In the genomic region with DNA sequence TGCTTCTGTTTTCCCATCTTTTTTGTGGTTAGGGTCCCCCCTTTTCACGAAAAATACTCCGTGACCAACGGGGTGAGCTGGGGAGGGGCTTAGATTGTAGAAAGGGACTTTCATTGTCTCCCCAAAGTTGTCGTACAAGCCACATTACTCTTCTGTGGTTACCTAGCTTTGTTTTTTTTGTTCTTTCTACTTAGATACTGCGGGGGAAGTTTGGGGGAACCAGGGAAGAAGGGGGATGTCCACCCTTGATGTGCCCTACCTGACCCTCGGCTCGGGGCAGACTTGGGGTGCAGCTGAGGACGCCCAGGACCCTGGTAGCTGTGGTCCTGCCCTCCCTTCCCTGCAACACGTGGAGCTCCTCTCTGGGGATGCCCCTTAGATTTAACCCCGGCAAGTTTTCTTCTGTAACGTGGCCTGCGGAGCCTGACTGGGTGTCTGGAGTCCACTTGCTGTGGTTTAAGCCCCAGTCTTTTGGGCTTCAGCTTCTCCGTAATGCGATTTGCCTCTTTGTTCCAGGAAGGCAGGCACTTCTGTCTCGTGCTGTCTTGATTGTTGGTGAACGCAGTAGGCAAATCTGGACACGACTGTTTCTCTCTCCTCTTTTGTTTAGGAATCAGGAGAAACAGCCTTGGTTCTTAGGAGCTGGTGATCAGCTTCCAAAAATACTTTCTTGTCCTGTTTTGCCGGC, we compare ENCODE assay signal across 8 cellular contexts. TPM values are rescaled to one million over a fixed set of nuclear protein-coding genes. Genes with fewer than 3 reads are reported as not detected.
DNase-seq lines count a peak whose midpoint lies in the region; ATAC-seq and TF ChIP-seq lines count a peak whose summit lies in the region.

No MANE protein-coding gene starts in this region.

- peak overlapping the region; percentile 84 for H3K27ac Mint-ChIP-seq in dendritic cell treated with granulocyte-macrophage colony-stimulating factor and Interleukin-4, amounts not matched to agents 40 ng/mL and 50 ng/mL, for 4 days

- TF ChIP-seq POLR2A in lower leg skin (IDR thresholded peaks at IDR 0.05) = no peak

- H3K4me3 ChIP-seq in lower leg skin (ENCODE audit: low read depth, poor library complexity, severe bottlenecking) = peak overlapping the region; percentile 77

- WGBS in lower leg skin, 2 donors = 0% methylated on average over 18 of the region's 18 CpGs

- H3K4me1 Mint-ChIP-seq in dendritic cell treated with granulocyte-macrophage colony-stimulating factor and Interleukin-4, amounts not matched to agents 40 ng/mL and 50 ng/mL, for 4 days (ENCODE audit: low read depth) = peaks cover 51% of the 10 kb centered on the region

- TF ChIP-seq CTCF in lower leg skin (IDR thresholded peaks at IDR 0.05) = no peak

- H3K36me3 Mint-ChIP-seq in dendritic cell treated with granulocyte-macrophage colony-stimulating factor and Interleukin-4, amounts not matched to agents 40 ng/mL and 50 ng/mL, for 4 days (ENCODE audit: low read depth) = peaks cover 15% of the 10 kb centered on the region

- H3K9me3 Mint-ChIP-seq in dendritic cell treated with granulocyte-macrophage colony-stimulating factor and Interleukin-4, amounts not matched to agents 40 ng/mL and 50 ng/mL, for 4 days = no peaks in the 10 kb centered on the region

- ATAC-seq in GM18861 (IDR thresholded peaks at IDR 0.05; ENCODE audit: unreplicated experiment) = no peak

- no peaks in the 10 kb centered on the region for H3K27me3 Mint-ChIP-seq in dendritic cell treated with granulocyte-macrophage colony-stimulating factor and Interleukin-4, amounts not matched to agents 40 ng/mL and 50 ng/mL, for 4 days

- peak; percentile 51 for DNase-seq in ELR (ENCODE audit: low read depth)
- DNase-seq in M059J (ENCODE audit: low read depth) = peak; percentile 64
- peak; percentile 17 for DNase-seq in activated CD4-positive, alpha-beta T cell treated with anti-CD3 and anti-CD28 coated beads for 1 hour
- DNase-seq in lower leg skin (ENCODE audit: low spot score in 2 of 2) = peak in 1 of 2 donors; percentile 28
- peak; percentile 13 to 31 for DNase-seq in stimulated activated CD8-positive, alpha-beta memory T cell treated with anti-CD3 and anti-CD28 coated beads, Interleukin-2, amount 100 ng/mL, for 48 hours (ENCODE audit: low read depth in 2 of 2)
- DNase-seq in NK-92 treated with Interleukin-12 subunit alpha and Interleukin-12 subunit beta, amount 100 ng/mL, for 24 hours (lab: John Stamatoyannopoulos, UW) = no peak

- peak overlapping the region; percentile 94 for H3K4me3 Mint-ChIP-seq in dendritic cell treated with granulocyte-macrophage colony-stimulating factor and Interleukin-4, amounts not matched to agents 40 ng/mL and 50 ng/mL, for 4 days

- intact Hi-C loops in dendritic cell treated with granulocyte-macrophage colony-stimulating factor and Interleukin-4, amounts not matched to agents 40 ng/mL and 50 ng/mL, for 4 days (cut with micrococcal nuclease) = loop anchor here (5.0 kb wide), 2 partner anchors 37 to 63 kb away; a partner anchor contains a TSS
- intact Hi-C loops in lower leg skin (cut with DNase I; ENCODE audit: low total_unique reads) = no loop called here

RNA-seq across cellular contexts. Expression of a gene that starts 0.9 kb away (rescaled TPM):
- 11.3 and 21.5 TPM in 2 replicates for total RNA-seq in M059J (2014; rRNA removed; shearing (Covaris generic))
- total RNA-seq in lower leg skin = 10 to 100 TPM; 16.4 to 25.3 (median 21.8) TPM
